Comparison of ENCODE assay signal across 8 cellular contexts in the genomic region with DNA sequence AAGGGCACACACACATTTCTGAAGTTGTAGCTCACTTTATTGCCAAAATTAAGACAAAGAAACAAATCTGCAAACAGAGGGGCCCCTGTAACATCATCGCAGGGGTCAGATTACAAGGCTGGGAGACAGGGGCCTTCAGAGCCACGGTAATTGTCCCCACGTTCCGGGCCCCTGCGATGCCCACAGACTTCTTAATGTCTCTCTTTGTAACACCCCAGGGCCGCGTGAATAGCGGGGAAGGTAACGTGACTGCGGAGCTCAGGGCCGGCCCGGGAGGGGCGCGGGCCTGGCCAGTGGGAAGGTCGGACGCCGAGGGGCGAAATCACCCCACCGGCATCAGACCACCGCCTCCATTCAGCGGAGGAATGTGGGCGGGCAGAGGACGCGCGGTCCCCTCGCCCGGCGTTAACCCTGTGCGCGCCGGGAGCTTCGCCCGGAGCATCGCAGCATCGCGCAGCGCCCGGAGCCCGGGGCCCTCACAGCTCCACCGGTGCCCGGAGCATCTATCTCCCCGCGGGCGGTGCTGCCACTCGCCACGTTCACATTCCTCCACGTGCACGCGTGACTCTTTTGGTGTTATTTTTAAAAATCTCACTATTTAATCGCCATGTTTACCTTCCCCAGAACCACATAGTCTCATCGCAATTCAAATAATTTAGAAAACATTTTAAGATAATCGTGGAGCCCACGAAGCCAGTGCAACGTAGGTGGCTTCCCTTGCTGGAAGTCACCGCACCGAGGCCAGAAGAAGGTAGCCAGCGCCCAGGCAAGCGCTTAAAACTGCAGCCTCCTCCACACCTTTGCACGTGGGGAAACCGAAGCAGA. TPM values are rescaled to one million over a fixed set of nuclear protein-coding genes. Genes with fewer than 3 reads are reported as not detected.
DNase-seq lines count a peak whose midpoint lies in the region; ATAC-seq, FAIRE-seq and TF ChIP-seq lines count a peak whose summit lies in the region.

No MANE protein-coding gene starts in this region.

- peak; percentile 38 for ATAC-seq in Right ventricle myocardium inferior
- no peak for ATAC-seq in HG03097 (IDR thresholded peaks at IDR 0.05; ENCODE audit: low FRiP score, unreplicated experiment)

- 5% methylated on average over 60 of the region's 60 CpGs for WGBS in liver

- no peak overlapping the region for H3K9ac ChIP-seq in liver (ENCODE audit: low read depth in 1 of 2, low read length in 2 of 2)

- peak; percentile 89 for FAIRE-seq in TTC549 (lab: Jason Lieb, UNC)

- H3K9me3 ChIP-seq in liver (ENCODE audit: control insufficient read depth in 4 of 4, low read length in 3 of 4), result no peaks in the 10 kb centered on the region

- TF ChIP-seq RAD21 in liver (IDR thresholded peaks at IDR 0.05), result no peak

- H3K27ac ChIP-seq in liver (ENCODE audit: low read depth in 1 of 2, low read length in 2 of 2), result no peak overlapping the region

- no peak for TF ChIP-seq CTCF in liver (IDR thresholded peaks at IDR 0.05; ENCODE audit: low read depth, low read length, missing input control)

- intact Hi-C loops in Right ventricle myocardium inferior (cut with DNase I) (no loop called here), cardiac septum (cut with DNase I) (loop anchor here (10.0 kb wide), 1 partner anchor 92 kb away; a partner anchor contains a TSS)

- no peaks in the 10 kb centered on the region for H3K27me3 ChIP-seq in liver (ENCODE audit: control insufficient read depth in 4 of 4, insufficient read depth in 4 of 4, low read length in 3 of 4)

- peak overlapping the region; percentile 49 to 67 (median 59) for H3K4me3 ChIP-seq in liver (ENCODE audit: low read depth in 1 of 3, low read length in 3 of 3)

- no peaks in the 10 kb centered on the region for H3K36me3 ChIP-seq in liver (ENCODE audit: control insufficient read depth in 4 of 4, insufficient read depth in 3 of 4, low read depth in 1 of 4, low read length in 3 of 4)

- DNase-seq in Right ventricle myocardium inferior (ENCODE audit: missing footprints) (peak; percentile 66), cardiac septum (ENCODE audit: low spot score) (no peak), dermis blood vessel endothelial cell (peak; percentile 40), NCI-H2196 (lab: John Stamatoyannopoulos, UW; ENCODE audit: unreplicated experiment) (no peak)
- peak; percentile 13 for DNase-seq in stimulated activated CD8-positive, alpha-beta memory T cell treated with anti-CD3 and anti-CD28 coated beads, Interleukin-12 subunit alpha, Interleukin-12 subunit beta, amount 100 ng/mL, for 4 hours (ENCODE audit: low read depth)

- peaks cover 0 to 11% (median 10%) of the 10 kb centered on the region in 4 donors for H3K4me1 ChIP-seq in liver (ENCODE audit: control insufficient read depth in 4 of 4, insufficient read depth in 4 of 4, low read length in 3 of 4)

TF ChIP-seq in liver, 16 proteins besides CTCF, POLR2A, EP300 and RAD21:
- TF ChIP-seq JUND (IDR thresholded peaks at IDR 0.05) (no peak), EGR1 (IDR thresholded peaks at IDR 0.05; ENCODE audit: low read depth in 2 of 2) (no peak), NR2F2 (IDR thresholded peaks at IDR 0.05) (no peak), FOXA1 (IDR thresholded peaks at IDR 0.05) (no peak), SP1 (IDR thresholded peaks at IDR 0.05) (no peak), GABPA (IDR thresholded peaks at IDR 0.05 in 1 of 2, conservative IDR thresholded peaks at IDR 0.05 in 1 of 2) (no peak), FOXA2 (IDR thresholded peaks at IDR 0.05) (no peak), HNF4A (conservative IDR thresholded peaks at IDR 0.05) (no peak), RXRA (IDR thresholded peaks at IDR 0.05) (no peak), TAF1 (conservative IDR thresholded peaks at IDR 0.05) (no peak), HNF4G (IDR thresholded peaks at IDR 0.05) (no peak), YY1 (IDR thresholded peaks at IDR 0.05) (no peak)
- TF ChIP-seq, protein P1, sequence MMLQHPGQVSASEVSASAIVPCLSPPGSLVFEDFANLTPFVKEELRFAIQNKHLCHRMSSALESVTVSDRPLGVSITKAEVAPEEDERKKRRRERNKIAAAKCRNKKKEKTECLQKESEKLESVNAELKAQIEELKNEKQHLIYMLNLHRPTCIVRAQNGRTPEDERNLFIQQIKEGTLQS (IDR thresholded peaks at IDR 0.05), result no peak
- TF ChIP-seq, protein P2, sequence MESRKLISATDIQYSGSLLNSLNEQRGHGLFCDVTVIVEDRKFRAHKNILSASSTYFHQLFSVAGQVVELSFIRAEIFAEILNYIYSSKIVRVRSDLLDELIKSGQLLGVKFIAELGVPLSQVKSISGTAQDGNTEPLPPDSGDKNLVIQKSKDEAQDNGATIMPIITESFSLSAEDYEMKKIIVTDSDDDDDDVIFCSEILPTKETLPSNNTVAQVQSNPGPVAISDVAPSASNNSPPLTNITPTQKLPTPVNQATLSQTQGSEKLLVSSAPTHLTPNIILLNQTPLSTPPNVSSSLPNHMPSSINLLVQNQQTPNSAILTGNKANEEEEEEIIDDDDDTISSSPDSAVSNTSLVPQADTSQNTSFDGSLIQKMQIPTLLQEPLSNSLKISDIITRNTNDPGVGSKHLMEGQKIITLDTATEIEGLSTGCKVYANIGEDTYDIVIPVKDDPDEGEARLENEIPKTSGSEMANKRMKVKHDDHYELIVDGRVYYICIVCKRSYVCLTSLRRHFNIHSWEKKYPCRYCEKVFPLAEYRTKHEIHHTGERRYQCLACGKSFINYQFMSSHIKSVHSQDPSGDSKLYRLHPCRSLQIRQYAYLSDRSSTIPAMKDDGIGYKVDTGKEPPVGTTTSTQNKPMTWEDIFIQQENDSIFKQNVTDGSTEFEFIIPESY (IDR thresholded peaks at IDR 0.05), result no peak
- TF ChIP-seq, protein P3, sequence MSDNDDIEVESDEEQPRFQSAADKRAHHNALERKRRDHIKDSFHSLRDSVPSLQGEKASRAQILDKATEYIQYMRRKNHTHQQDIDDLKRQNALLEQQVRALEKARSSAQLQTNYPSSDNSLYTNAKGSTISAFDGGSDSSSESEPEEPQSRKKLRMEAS (IDR thresholded peaks at IDR 0.05), result no peak
- TF ChIP-seq, protein P4, sequence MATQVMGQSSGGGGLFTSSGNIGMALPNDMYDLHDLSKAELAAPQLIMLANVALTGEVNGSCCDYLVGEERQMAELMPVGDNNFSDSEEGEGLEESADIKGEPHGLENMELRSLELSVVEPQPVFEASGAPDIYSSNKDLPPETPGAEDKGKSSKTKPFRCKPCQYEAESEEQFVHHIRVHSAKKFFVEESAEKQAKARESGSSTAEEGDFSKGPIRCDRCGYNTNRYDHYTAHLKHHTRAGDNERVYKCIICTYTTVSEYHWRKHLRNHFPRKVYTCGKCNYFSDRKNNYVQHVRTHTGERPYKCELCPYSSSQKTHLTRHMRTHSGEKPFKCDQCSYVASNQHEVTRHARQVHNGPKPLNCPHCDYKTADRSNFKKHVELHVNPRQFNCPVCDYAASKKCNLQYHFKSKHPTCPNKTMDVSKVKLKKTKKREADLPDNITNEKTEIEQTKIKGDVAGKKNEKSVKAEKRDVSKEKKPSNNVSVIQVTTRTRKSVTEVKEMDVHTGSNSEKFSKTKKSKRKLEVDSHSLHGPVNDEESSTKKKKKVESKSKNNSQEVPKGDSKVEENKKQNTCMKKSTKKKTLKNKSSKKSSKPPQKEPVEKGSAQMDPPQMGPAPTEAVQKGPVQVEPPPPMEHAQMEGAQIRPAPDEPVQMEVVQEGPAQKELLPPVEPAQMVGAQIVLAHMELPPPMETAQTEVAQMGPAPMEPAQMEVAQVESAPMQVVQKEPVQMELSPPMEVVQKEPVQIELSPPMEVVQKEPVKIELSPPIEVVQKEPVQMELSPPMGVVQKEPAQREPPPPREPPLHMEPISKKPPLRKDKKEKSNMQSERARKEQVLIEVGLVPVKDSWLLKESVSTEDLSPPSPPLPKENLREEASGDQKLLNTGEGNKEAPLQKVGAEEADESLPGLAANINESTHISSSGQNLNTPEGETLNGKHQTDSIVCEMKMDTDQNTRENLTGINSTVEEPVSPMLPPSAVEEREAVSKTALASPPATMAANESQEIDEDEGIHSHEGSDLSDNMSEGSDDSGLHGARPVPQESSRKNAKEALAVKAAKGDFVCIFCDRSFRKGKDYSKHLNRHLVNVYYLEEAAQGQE (IDR thresholded peaks at IDR 0.05), result no peak

RNA-seq across cellular contexts. Expression of a gene that starts 22.0 kb away (rescaled TPM):
- total RNA-seq in Right ventricle myocardium inferior, result 0.32 TPM
- total RNA-seq in cardiac septum, result 0.65 TPM
- total RNA-seq in dermis blood vessel endothelial cell, result 0.34 and 0.56 TPM in 2 replicates
- total RNA-seq in liver, result under 1 TPM; 0.25 to 0.37 TPM
- polyA plus RNA-seq in liver, result under 1 TPM; 0.08 to 0.14 TPM

RNA-seq across cellular contexts. Expression of a gene that starts 36.3 kb away (rescaled TPM):
- total RNA-seq in Right ventricle myocardium inferior, result 10.4 TPM
- 15.9 TPM for total RNA-seq in cardiac septum
- total RNA-seq in dermis blood vessel endothelial cell, result 36.0 and 43.9 TPM in 2 replicates
- 10 to 100 TPM; 26.8 to 49.6 TPM for total RNA-seq in liver
- polyA plus RNA-seq in liver, result 1 to 10 TPM; 5.9 to 9.1 TPM

Comparison
In these comparisons a context has a peak if more than half of its experiments do, and no peak if none do; other contexts are left out.
1. DNase-seq: peak in Right ventricle myocardium inferior (single experiment), dermis blood vessel endothelial cell (single experiment) and stimulated activated CD8-positive, alpha-beta memory T cell treated with anti-CD3 and anti-CD28 coated beads, Interleukin-12 subunit alpha, Interleukin-12 subunit beta, amount 100 ng/mL, for 4 hours (single experiment); none in cardiac septum (single experiment) and NCI-H2196 (single experiment).